In genomic region chr9:87276327-87276841, GRCh38 we compare ENCODE assay signal across 12 cellular contexts.
DNase-seq lines count a peak whose midpoint lies in the region; ATAC-seq and TF ChIP-seq lines count a peak whose summit lies in the region.
"Had no signal": no experiment of that assay in that cellular context is flagged by ENCODE, and none has a peak within 500 bp of the region (broad histone marks: within the 10 kb centered on the region; RNA-seq: fewer than 3 reads in every experiment).

No MANE protein-coding gene starts in this region.

- intact Hi-C loops in activated CD4-positive, alpha-beta T cell treated with anti-CD3 and anti-CD28 coated beads for 36 hours (cut with DNase I, micrococcal nuclease): loop anchor here (2.0 to 5.0 kb wide), 3 partner anchors 34 to 329 kb away; partner anchors contain the start of gene GAS1 (in 1 of the 2)

- no peaks in the 10 kb centered on the region for H3K36me3 Mint-ChIP-seq in activated CD4-positive, alpha-beta T cell treated with anti-CD3 and anti-CD28 coated beads for 36 hours (ENCODE audit: low read depth)

- H3K36me3 ChIP-seq in SJCRH30: no peaks in the 10 kb centered on the region

- no peaks in the 10 kb centered on the region for H3K27me3 ChIP-seq in SJCRH30

- no peak overlapping the region for H3K4me3 Mint-ChIP-seq in activated CD4-positive, alpha-beta T cell treated with anti-CD3 and anti-CD28 coated beads for 36 hours

- H3K27me3 Mint-ChIP-seq in activated CD4-positive, alpha-beta T cell treated with anti-CD3 and anti-CD28 coated beads for 36 hours: peaks cover 12% of the 10 kb centered on the region

- POLR2A ChIA-PET in activated CD4-positive, alpha-beta T cell treated with anti-CD3 and anti-CD28 coated beads for 36 hours (lab: Charles Lee): no interaction called here

- peak overlapping the region; percentile 64 for H3K27ac Mint-ChIP-seq in activated CD4-positive, alpha-beta T cell treated with anti-CD3 and anti-CD28 coated beads for 36 hours

- no peaks in the 10 kb centered on the region for H3K9me3 Mint-ChIP-seq in activated CD4-positive, alpha-beta T cell treated with anti-CD3 and anti-CD28 coated beads for 36 hours (ENCODE audit: low read depth)

- no peaks in the 10 kb centered on the region for H3K9me3 ChIP-seq in SJCRH30 (replicated peaks)

- H3K4me3 ChIP-seq in SJCRH30: no peak overlapping the region
- no peak overlapping the region for H3K4me3 ChIP-seq in fibroblast of mammary gland (ENCODE audit: control insufficient read depth, low read depth, low read length)
- no peak overlapping the region for H3K4me3 ChIP-seq in skin epidermis

- no peak for TF ChIP-seq CTCF in fibroblast of mammary gland (conservative IDR thresholded peaks at IDR 0.05; ENCODE audit: control insufficient read depth, insufficient read depth, low read depth, low read length)

- DNase-seq in activated CD4-positive, alpha-beta T cell treated with anti-CD3 and anti-CD28 coated beads for 36 hours: no peak
- DNase-seq in activated CD4-positive, alpha-beta T cell treated with anti-CD3 and anti-CD28 coated beads, Interleukin-2, amount 50 U/mL, for 1 hour: no peak
- DNase-seq in SJCRH30: no peak
- peak; percentile 86 for DNase-seq in fibroblast of mammary gland (ENCODE audit: low read depth)
- DNase-seq in GDM1 (lab: John Stamatoyannopoulos, UW): no peak
- DNase-seq in NCI-H2196 treated with DMSO at 0.1 percent for 48 hours (lab: John Stamatoyannopoulos, UW; ENCODE audit: unreplicated experiment): no peak
- DNase-seq: activated gamma-delta T cell, retina, T-helper 9 cell had no signal

- peaks cover 33% of the 10 kb centered on the region for H3K4me1 Mint-ChIP-seq in activated CD4-positive, alpha-beta T cell treated with anti-CD3 and anti-CD28 coated beads for 36 hours

- CTCF ChIA-PET in activated CD4-positive, alpha-beta T cell treated with anti-CD3 and anti-CD28 coated beads for 36 hours (lab: Charles Lee): interaction anchor here (1.3 kb wide), 1 partner anchor 14 kb away, joined by 3 read pairs; no protein-coding TSS in a partner anchor

- H3K27ac ChIP-seq in SJCRH30 (peak overlapping the region; percentile 44), skin epidermis (peak overlapping the region in 13 of 21 experiments; percentile 7 to 90 (median 58))
- H3K27ac ChIP-seq: 22Rv1 had no signal

- H3K4me1 ChIP-seq in SJCRH30: peaks cover 31% of the 10 kb centered on the region

- peak; percentile 72 for ATAC-seq in activated CD4-positive, alpha-beta T cell treated with anti-CD3 and anti-CD28 coated beads for 36 hours
- ATAC-seq in HG03378 (IDR thresholded peaks at IDR 0.05; ENCODE audit: unreplicated experiment): no peak
